13 cellular contexts compared by ENCODE assay signal in genomic region chr9:591292-591691, GRCh38.
DNase-seq lines count a peak whose midpoint lies in the region; ATAC-seq and TF ChIP-seq lines count a peak whose summit lies in the region.
"Had no signal": no experiment of that assay in that cellular context is flagged by ENCODE, and none has a peak within 500 bp of the region (broad histone marks: within the 10 kb centered on the region; RNA-seq: fewer than 3 reads in every experiment).

No MANE protein-coding gene starts in this region.

- H3K27me3 ChIP-seq in MG63 = no peaks in the 10 kb centered on the region
- no peaks in the 10 kb centered on the region for H3K27me3 ChIP-seq in colonic mucosa
- H3K27me3 ChIP-seq in testis = no peaks in the 10 kb centered on the region
- no peaks in the 10 kb centered on the region for H3K27me3 ChIP-seq in H9 (ENCODE audit: insufficient read depth, low read length)
- H3K27me3 ChIP-seq: BLaER1 treated with 17β-estradiol and CSF1 and Interleukin-3, amounts not matched to agents 10 nM and 100 nM had no signal

- H3K36me3 ChIP-seq in MG63 = peaks cover 32% of the 10 kb centered on the region
- H3K36me3 ChIP-seq in colonic mucosa = no peaks in the 10 kb centered on the region
- H3K36me3 ChIP-seq in testis (ENCODE audit: low read depth, missing control alignments) = no peaks in the 10 kb centered on the region
- H3K36me3 ChIP-seq: BLaER1 treated with 17β-estradiol and CSF1 and Interleukin-3, amounts not matched to agents 10 nM and 100 nM had no signal

- H2AFZ ChIP-seq in H9 (ENCODE audit: low read length) = no peak overlapping the region

- H3K27ac Mint-ChIP-seq in H9 = no peak overlapping the region
- H3K27ac Mint-ChIP-seq in activated T-helper 1 cell treated with anti-CD3 and anti-CD28 coated beads, Interleukin-12 subunit alpha, Interleukin-12 subunit beta, Interleukin-2, Interleukin-4 antibody, amounts not matched to agents 30 ng/mL and 10 ng/mL and 1 ng/mL, durations not matched to agents 14 hours and 24 hours and 36 hours = no peak overlapping the region

- H2BK12ac ChIP-seq in H9 (ENCODE audit: insufficient read length, low read depth, low read length) = no peak overlapping the region

- no peaks in the 10 kb centered on the region for H3K4me1 ChIP-seq in colonic mucosa
- H3K4me1 ChIP-seq in testis = no peaks in the 10 kb centered on the region
- peaks cover 2% of the 10 kb centered on the region for H3K4me1 ChIP-seq in H9 (ENCODE audit: insufficient read depth, low read length)

- H3K23ac ChIP-seq in H9 (ENCODE audit: insufficient read length, low read depth, low read length) = no peak overlapping the region

- no peaks in the 10 kb centered on the region for H3K23me2 ChIP-seq in H9 (ENCODE audit: insufficient read length, low read depth, low read length, poor library complexity, severe bottlenecking)

- H3K4me2 ChIP-seq in H9 (ENCODE audit: insufficient read depth, insufficient read length, low read length) = no peak overlapping the region
- H3K4me2 ChIP-seq: BLaER1 treated with 17β-estradiol and CSF1 and Interleukin-3, amounts not matched to agents 10 nM and 100 nM had no signal

- H3K18ac ChIP-seq in H9 (ENCODE audit: insufficient read length, low read depth, low read length) = no peak overlapping the region

- intact Hi-C loops in colonic mucosa (cut with DNase I) (no loop called here), testis (cut with DNase I; ENCODE audit: low total_unique reads) (no loop called here)
- intact Hi-C loops in activated T-helper 1 cell treated with anti-CD3 and anti-CD28 coated beads, Interleukin-12 subunit alpha, Interleukin-12 subunit beta, Interleukin-2, Interleukin-4 antibody, amounts not matched to agents 30 ng/mL and 10 ng/mL and 1 ng/mL, durations not matched to agents 14 hours and 24 hours and 36 hours (cut with micrococcal nuclease) = no loop called here

- H3K79me1 ChIP-seq in H9 (ENCODE audit: insufficient read depth, low read depth, low read length, poor library complexity, severe bottlenecking) = no peaks in the 10 kb centered on the region

- H3K79me2 ChIP-seq in H9 (ENCODE audit: insufficient read depth, low read length) = no peaks in the 10 kb centered on the region

- no peaks in the 10 kb centered on the region for H4K20me1 ChIP-seq in H9 (ENCODE audit: control insufficient read depth, insufficient read depth, insufficient read length)
- H4K20me1 ChIP-seq: BLaER1 treated with 17β-estradiol and CSF1 and Interleukin-3, amounts not matched to agents 10 nM and 100 nM had no signal

- no peak overlapping the region for H2BK120ac ChIP-seq in H9 (ENCODE audit: low read depth, low read length, poor library complexity, severe bottlenecking)

- H3K9me3 Mint-ChIP-seq in H9 = no peaks in the 10 kb centered on the region
- no peaks in the 10 kb centered on the region for H3K9me3 Mint-ChIP-seq in activated T-helper 1 cell treated with anti-CD3 and anti-CD28 coated beads, Interleukin-12 subunit alpha, Interleukin-12 subunit beta, Interleukin-2, Interleukin-4 antibody, amounts not matched to agents 30 ng/mL and 10 ng/mL and 1 ng/mL, durations not matched to agents 14 hours and 24 hours and 36 hours

- no peak overlapping the region for H2BK15ac ChIP-seq in H9 (ENCODE audit: low read depth, low read length)

- H4K8ac ChIP-seq in H9 (replicated peaks; ENCODE audit: insufficient read length, low read depth, low read length) = no peak overlapping the region

- peaks cover 10 to 18% of the 10 kb centered on the region in 2 experiments for H3K4me1 Mint-ChIP-seq in H9
- no peaks in the 10 kb centered on the region for H3K4me1 Mint-ChIP-seq in activated T-helper 1 cell treated with anti-CD3 and anti-CD28 coated beads, Interleukin-12 subunit alpha, Interleukin-12 subunit beta, Interleukin-2, Interleukin-4 antibody, amounts not matched to agents 30 ng/mL and 10 ng/mL and 1 ng/mL, durations not matched to agents 14 hours and 24 hours and 36 hours (ENCODE audit: low read depth)

- WGBS in testis, 2 donors = 65 to 72% methylated on average over 4 of the region's 4 CpGs
- WGBS in H9 (ENCODE audit: extremely low coverage, insufficient read length, low lambda C conversion rate) = no CpG with 5 or more reads among the region's 4 CpGs

- H4K91ac ChIP-seq in H9 (ENCODE audit: insufficient read length, low read depth, low read length) = no peak overlapping the region

- H3K4me3 ChIP-seq in MG63 (no peak overlapping the region), colonic mucosa (no peak overlapping the region), testis (no peak overlapping the region)
- H3K4me3 ChIP-seq: BLaER1 treated with 17β-estradiol and CSF1 and Interleukin-3, amounts not matched to agents 10 nM and 100 nM had no signal

- TF ChIP-seq CTCF in colonic mucosa (IDR thresholded peaks at IDR 0.05) = no peak
- no peak for TF ChIP-seq CTCF in testis (IDR thresholded peaks at IDR 0.05)
- TF ChIP-seq CTCF in H9 (conservative IDR thresholded peaks at IDR 0.05) = no peak

- no peaks in the 10 kb centered on the region for H3K9me3 ChIP-seq in MG63
- H3K9me3 ChIP-seq in colonic mucosa = no peaks in the 10 kb centered on the region
- no peaks in the 10 kb centered on the region for H3K9me3 ChIP-seq in testis
- H3K9me3 ChIP-seq in H9 (ENCODE audit: control insufficient read depth, low read depth, low read length) = no peaks in the 10 kb centered on the region
- H3K9me3 ChIP-seq: BLaER1 treated with 17β-estradiol and CSF1 and Interleukin-3, amounts not matched to agents 10 nM and 100 nM had no signal

- no peak overlapping the region for H2AK5ac ChIP-seq in H9 (ENCODE audit: insufficient read length, low read length)

- no peak overlapping the region for H4K5ac ChIP-seq in H9 (ENCODE audit: insufficient read length, low read depth, low read length)

- no peaks in the 10 kb centered on the region for H3K27me3 Mint-ChIP-seq in H9 (ENCODE audit: low read depth)
- H3K27me3 Mint-ChIP-seq in activated T-helper 1 cell treated with anti-CD3 and anti-CD28 coated beads, Interleukin-12 subunit alpha, Interleukin-12 subunit beta, Interleukin-2, Interleukin-4 antibody, amounts not matched to agents 30 ng/mL and 10 ng/mL and 1 ng/mL, durations not matched to agents 14 hours and 24 hours and 36 hours (ENCODE audit: insufficient read depth) = peaks cover 15% of the 10 kb centered on the region

- no peak overlapping the region for H3K4me3 Mint-ChIP-seq in H9
- H3K4me3 Mint-ChIP-seq in activated T-helper 1 cell treated with anti-CD3 and anti-CD28 coated beads, Interleukin-12 subunit alpha, Interleukin-12 subunit beta, Interleukin-2, Interleukin-4 antibody, amounts not matched to agents 30 ng/mL and 10 ng/mL and 1 ng/mL, durations not matched to agents 14 hours and 24 hours and 36 hours = no peak overlapping the region

- no peak for TF ChIP-seq POLR2A in testis (IDR thresholded peaks at IDR 0.05)

- ATAC-seq in HG02763 (IDR thresholded peaks at IDR 0.05; ENCODE audit: unreplicated experiment) (no peak), HG02840 (IDR thresholded peaks at IDR 0.05; ENCODE audit: low FRiP score, unreplicated experiment) (no peak)

- no peak overlapping the region for H3K4ac ChIP-seq in H9 (ENCODE audit: low read depth, low read length)

- H2BK5ac ChIP-seq in H9 (ENCODE audit: insufficient read length, low read length) = no peak overlapping the region

- no peak overlapping the region for H3T11ph ChIP-seq in H9 (ENCODE audit: low read length)

- DNase-seq in MG63 = peak; percentile 92
- peak; percentile 80 for DNase-seq in colonic mucosa
- DNase-seq in iPS-NIHi11 (ENCODE audit: low spot score) = peak; percentile 11
- peak; percentile 63 for DNase-seq in testis
- no peak for DNase-seq in H9
- no peak for DNase-seq in activated T-helper 1 cell treated with anti-CD3 and anti-CD28 coated beads, Interleukin-12 subunit alpha, Interleukin-12 subunit beta, Interleukin-2, Interleukin-4 antibody, amounts not matched to agents 30 ng/mL and 10 ng/mL and 1 ng/mL, durations not matched to agents 14 hours and 24 hours and 36 hours (ENCODE audit: low spot score)
- DNase-seq: IMR-90, midbrain, NCI-H1105 treated with DMSO at 0.1 percent for 48 hours, T-helper 1 cell had no signal

- H3K27ac ChIP-seq in colonic mucosa = peak overlapping the region; percentile 41
- no peak overlapping the region for H3K27ac ChIP-seq in testis
- no peak overlapping the region for H3K27ac ChIP-seq in H9 (ENCODE audit: insufficient read length, low read depth, low read length)
- H3K27ac ChIP-seq: BLaER1 treated with 17β-estradiol and CSF1 and Interleukin-3, amounts not matched to agents 10 nM and 100 nM had no signal

- peaks cover 0 to 12% (median 5%) of the 10 kb centered on the region in 3 experiments; a peak in 1 of 7 replicates for H3K36me3 Mint-ChIP-seq in H9 (ENCODE audit: insufficient read depth in 1 of 3, low read depth in 3 of 3)
- no peaks in the 10 kb centered on the region for H3K36me3 Mint-ChIP-seq in activated T-helper 1 cell treated with anti-CD3 and anti-CD28 coated beads, Interleukin-12 subunit alpha, Interleukin-12 subunit beta, Interleukin-2, Interleukin-4 antibody, amounts not matched to agents 30 ng/mL and 10 ng/mL and 1 ng/mL, durations not matched to agents 14 hours and 24 hours and 36 hours (ENCODE audit: low read depth)

- no peak overlapping the region for H3K9ac ChIP-seq in colonic mucosa (ENCODE audit: low read depth in 2 of 2, low read length in 2 of 2)
- H3K9ac ChIP-seq in H9 (ENCODE audit: extremely low read depth, insufficient read length, low read length) = no peak overlapping the region
- H3K9ac ChIP-seq: BLaER1 treated with 17β-estradiol and CSF1 and Interleukin-3, amounts not matched to agents 10 nM and 100 nM had no signal

- no peak overlapping the region for H3K14ac ChIP-seq in H9 (ENCODE audit: insufficient read depth, low read length)

- H2BK20ac ChIP-seq in H9 (ENCODE audit: low read depth, low read length, poor library complexity, severe bottlenecking) = no peak overlapping the region

- H3K56ac ChIP-seq in H9 (ENCODE audit: insufficient read length, low read depth, low read length) = no peak overlapping the region

Comparison
In these comparisons a context has a peak if more than half of its experiments do, and no peak if none do; other contexts are left out.
1. DNase-seq: peak in MG63 (single experiment), colonic mucosa (single experiment), iPS-NIHi11 (single experiment) and testis (single experiment); none in H9 (single experiment) and activated T-helper 1 cell treated with anti-CD3 and anti-CD28 coated beads, Interleukin-12 subunit alpha, Interleukin-12 subunit beta, Interleukin-2, Interleukin-4 antibody, amounts not matched to agents 30 ng/mL and 10 ng/mL and 1 ng/mL, durations not matched to agents 14 hours and 24 hours and 36 hours (single experiment).